Comparison of ENCODE assay signal across 8 cellular contexts in the genomic region with DNA sequence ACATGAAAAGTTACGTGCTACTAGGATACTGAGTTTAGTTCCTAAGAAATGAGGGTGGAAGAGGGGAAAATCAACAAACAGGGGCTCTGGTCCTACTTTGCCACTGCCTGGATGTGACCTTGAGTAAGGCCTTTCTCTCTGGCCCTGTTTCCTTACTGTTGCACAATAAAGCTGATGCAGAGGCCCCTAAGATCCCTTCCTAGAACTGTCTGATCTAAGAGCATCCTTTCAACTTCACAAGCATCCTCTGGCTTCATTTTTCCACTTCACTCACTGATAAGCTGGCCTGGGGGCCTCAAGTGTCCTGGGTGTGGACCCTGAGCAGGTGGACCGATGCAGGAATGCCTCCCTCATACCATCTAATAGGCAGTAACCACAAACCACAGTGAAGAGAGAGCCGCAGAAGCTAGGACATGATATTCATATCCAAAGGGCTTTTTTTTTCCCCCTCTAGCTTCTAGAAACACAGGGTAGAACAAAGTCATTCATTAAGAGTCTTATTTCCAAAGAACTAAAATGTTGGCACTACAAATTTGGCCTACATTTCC. TPM values are rescaled to one million over a fixed set of nuclear protein-coding genes. Genes with fewer than 3 reads are reported as not detected.
DNase-seq lines count a peak whose midpoint lies in the region; ATAC-seq and TF ChIP-seq lines count a peak whose summit lies in the region.

No MANE protein-coding gene starts in this region.

- no peaks in the 10 kb centered on the region for H3K27me3 Mint-ChIP-seq in T-helper 2 cell treated with Interferon-gamma antibody and Interleukin-4, amounts not matched to agents 5 μg/mL and 100 μg/mL, for 36 hours (ENCODE audit: low read depth)
- no peaks in the 10 kb centered on the region for H3K27me3 Mint-ChIP-seq in activated naive CD8-positive, alpha-beta T cell
- no peaks in the 10 kb centered on the region for H3K27me3 Mint-ChIP-seq in stimulated activated naive B cell treated with anti-CD40 and anti-IgM and Interleukin-4, amounts not matched to agents 10 μg/mL and 1 μg/mL and 100 μg/mL, for 72 hours

- no peak overlapping the region for H2AFZ ChIP-seq in OCI-LY7 (ENCODE audit: low read length)

- no peak overlapping the region for H3K4me3 ChIP-seq in heart left ventricle
- no peak overlapping the region for H3K4me3 ChIP-seq in OCI-LY7 (ENCODE audit: low read depth, low read length, poor library complexity, severe bottlenecking)

- no TSS peak for BruUV-seq in OCI-LY7 (replicated peaks; lab: Mats Ljungman, UMichigan)

- no peaks in the 10 kb centered on the region for H3K9me2 ChIP-seq in OCI-LY7 (ENCODE audit: insufficient read depth, low read length)

- intact Hi-C loops in heart left ventricle (cut with DNase I) (loop anchor here in 4 of 10 donors (5.0 kb wide), 3 partner anchors 34 to 44 kb away; a partner anchor contains a TSS), OCI-LY7 (cut with micrococcal nuclease; ENCODE audit: unreplicated experiment) (no loop called here)

- H3K27ac ChIP-seq in heart left ventricle = peak overlapping the region in 10 of 12 donors; percentile 2 to 74 (median 52)
- no peak overlapping the region for H3K27ac ChIP-seq in OCI-LY7 (ENCODE audit: low read depth, low read length, poor library complexity, severe bottlenecking)

- POLR2A ChIA-PET in OCI-LY7 (lab: Charles Lee) = interaction anchor here (1.0 kb wide), 1 partner anchor 11 kb away, joined by 3 read pairs; no protein-coding TSS in a partner anchor

- H3K9me3 ChIP-seq in heart left ventricle (no peaks in the 10 kb centered on the region), OCI-LY7 (ENCODE audit: low read length) (no peaks in the 10 kb centered on the region)

- H3K4me1 ChIP-seq in heart left ventricle = peaks cover 8 to 67% (median 54%) of the 10 kb centered on the region in 12 donors
- H3K4me1 ChIP-seq in OCI-LY7 (ENCODE audit: insufficient read depth, low read length, poor library complexity, severe bottlenecking) = peaks cover 5% of the 10 kb centered on the region

- H3K4me2 ChIP-seq in OCI-LY7 (ENCODE audit: low read length) = no peak overlapping the region

- no peaks in the 10 kb centered on the region for H3K27me3 ChIP-seq in heart left ventricle

- no peak for TF ChIP-seq CTCF in heart left ventricle (IDR thresholded peaks at IDR 0.05)
- TF ChIP-seq CTCF in OCI-LY7 (conservative IDR thresholded peaks at IDR 0.05; ENCODE audit: low read length) = no peak

- peak overlapping the region; percentile 36 for H3K27ac Mint-ChIP-seq in T-helper 2 cell treated with Interferon-gamma antibody and Interleukin-4, amounts not matched to agents 5 μg/mL and 100 μg/mL, for 36 hours
- peak overlapping the region; percentile 68 for H3K27ac Mint-ChIP-seq in activated naive CD8-positive, alpha-beta T cell
- peak overlapping the region; percentile 67 for H3K27ac Mint-ChIP-seq in stimulated activated naive B cell treated with anti-CD40 and anti-IgM and Interleukin-4, amounts not matched to agents 10 μg/mL and 1 μg/mL and 100 μg/mL, for 72 hours

- peaks cover 12% of the 10 kb centered on the region; the same call in 1 of the 2 replicates for H3K79me2 ChIP-seq in OCI-LY7 (ENCODE audit: insufficient read depth, low read depth, low read length)

- H3K36me3 ChIP-seq in heart left ventricle (peaks cover 0 to 84% (median 56%) of the 10 kb centered on the region in 9 donors), OCI-LY7 (ENCODE audit: insufficient read depth, low read length) (peaks cover 82% of the 10 kb centered on the region)

- no peaks in the 10 kb centered on the region for H3K9me3 Mint-ChIP-seq in T-helper 2 cell treated with Interferon-gamma antibody and Interleukin-4, amounts not matched to agents 5 μg/mL and 100 μg/mL, for 36 hours
- H3K9me3 Mint-ChIP-seq in activated naive CD8-positive, alpha-beta T cell (ENCODE audit: low read depth) = no peaks in the 10 kb centered on the region
- no peaks in the 10 kb centered on the region for H3K9me3 Mint-ChIP-seq in stimulated activated naive B cell treated with anti-CD40 and anti-IgM and Interleukin-4, amounts not matched to agents 10 μg/mL and 1 μg/mL and 100 μg/mL, for 72 hours

- no peak overlapping the region for H3K4me3 Mint-ChIP-seq in T-helper 2 cell treated with Interferon-gamma antibody and Interleukin-4, amounts not matched to agents 5 μg/mL and 100 μg/mL, for 36 hours
- H3K4me3 Mint-ChIP-seq in activated naive CD8-positive, alpha-beta T cell = no peak overlapping the region
- no peak overlapping the region for H3K4me3 Mint-ChIP-seq in stimulated activated naive B cell treated with anti-CD40 and anti-IgM and Interleukin-4, amounts not matched to agents 10 μg/mL and 1 μg/mL and 100 μg/mL, for 72 hours

- H3K36me3 Mint-ChIP-seq in T-helper 2 cell treated with Interferon-gamma antibody and Interleukin-4, amounts not matched to agents 5 μg/mL and 100 μg/mL, for 36 hours (ENCODE audit: low read depth) = peaks cover 63% of the 10 kb centered on the region
- H3K36me3 Mint-ChIP-seq in activated naive CD8-positive, alpha-beta T cell = peaks cover 15% of the 10 kb centered on the region
- peaks cover 35 to 63% of the 10 kb centered on the region in 2 donors for H3K36me3 Mint-ChIP-seq in stimulated activated naive B cell treated with anti-CD40 and anti-IgM and Interleukin-4, amounts not matched to agents 10 μg/mL and 1 μg/mL and 100 μg/mL, for 72 hours

- peaks cover 23% of the 10 kb centered on the region for H4K20me1 ChIP-seq in OCI-LY7 (ENCODE audit: insufficient read depth, low read length)

- peaks cover 35% of the 10 kb centered on the region for H3K4me1 Mint-ChIP-seq in T-helper 2 cell treated with Interferon-gamma antibody and Interleukin-4, amounts not matched to agents 5 μg/mL and 100 μg/mL, for 36 hours (ENCODE audit: low read depth)
- peaks cover 46% of the 10 kb centered on the region for H3K4me1 Mint-ChIP-seq in activated naive CD8-positive, alpha-beta T cell (ENCODE audit: low read depth)
- peaks cover 23 to 48% of the 10 kb centered on the region in 2 donors for H3K4me1 Mint-ChIP-seq in stimulated activated naive B cell treated with anti-CD40 and anti-IgM and Interleukin-4, amounts not matched to agents 10 μg/mL and 1 μg/mL and 100 μg/mL, for 72 hours

- no peak for TF ChIP-seq POLR2A in heart left ventricle (IDR thresholded peaks at IDR 0.05)

- no peak for DNase-seq in T-helper 2 cell treated with Interferon-gamma antibody and Interleukin-4, amounts not matched to agents 5 μg/mL and 100 μg/mL, for 36 hours (ENCODE audit: low spot score)
- no peak for DNase-seq in T-helper 2 cell
- DNase-seq in heart left ventricle = no peak
- no peak for DNase-seq in stimulated activated naive B cell treated with anti-CD40 and anti-IgM and Interleukin-4, amounts not matched to agents 10 μg/mL and 1 μg/mL and 100 μg/mL, for 72 hours
- no peak for DNase-seq in SIG-M5 (lab: John Stamatoyannopoulos, UW)
- DNase-seq in OCI-LY7 (ENCODE audit: low spot score) = no peak

- CTCF ChIA-PET in OCI-LY7 (lab: Charles Lee; ENCODE audit: unreplicated experiment) = no interaction called here

- ATAC-seq in heart left ventricle (peak in 2 of 4 donors; percentile 34 to 39), GM19397 (IDR thresholded peaks at IDR 0.05; ENCODE audit: unreplicated experiment) (no peak)
- ATAC-seq in stimulated activated naive B cell treated with anti-CD40 and anti-IgM and Interleukin-4, amounts not matched to agents 10 μg/mL and 1 μg/mL and 100 μg/mL, for 72 hours (replicated peaks) = no peak

- WGBS in heart left ventricle, 4 donors = 74 to 82% (median 76%) methylated on average over 3 of the region's 3 CpGs

RNA-seq across cellular contexts. Expression of a gene that starts 21.5 kb away (rescaled TPM):
- total RNA-seq in heart left ventricle (100 to 1,000 TPM in 8 of 9 donors, 10 to 100 TPM in 1; 71.3 to 316 (median 144) TPM), OCI-LY7 (2022) (218 and 230 TPM in 2 replicates)
- 100 to 1,000 TPM in 1 of 2 donors, 10 to 100 TPM in 1; 89.6 to 401 TPM for polyA plus RNA-seq in heart left ventricle
- total RNA-seq in OCI-LY7 (2014; rRNA removed; shearing (Covaris generic)) = 83.2 and 99.0 TPM in 2 replicates

RNA-seq across cellular contexts. Expression of a gene that starts 42.4 kb away (rescaled TPM):
- total RNA-seq in heart left ventricle = 1 to 10 TPM in 8 of 9 donors, under 1 TPM in 1; 0.65 to 4.2 (median 2.1) TPM
- polyA plus RNA-seq in heart left ventricle = 1 to 10 TPM; 1.8 to 3.6 TPM
- total RNA-seq in OCI-LY7 (2014; rRNA removed; shearing (Covaris generic)) = 1.8 and 2.8 TPM in 2 replicates
- 2.5 and 2.6 TPM in 2 replicates for total RNA-seq in OCI-LY7 (2022)
